15 cellular contexts compared by ENCODE assay signal in the genomic region with DNA sequence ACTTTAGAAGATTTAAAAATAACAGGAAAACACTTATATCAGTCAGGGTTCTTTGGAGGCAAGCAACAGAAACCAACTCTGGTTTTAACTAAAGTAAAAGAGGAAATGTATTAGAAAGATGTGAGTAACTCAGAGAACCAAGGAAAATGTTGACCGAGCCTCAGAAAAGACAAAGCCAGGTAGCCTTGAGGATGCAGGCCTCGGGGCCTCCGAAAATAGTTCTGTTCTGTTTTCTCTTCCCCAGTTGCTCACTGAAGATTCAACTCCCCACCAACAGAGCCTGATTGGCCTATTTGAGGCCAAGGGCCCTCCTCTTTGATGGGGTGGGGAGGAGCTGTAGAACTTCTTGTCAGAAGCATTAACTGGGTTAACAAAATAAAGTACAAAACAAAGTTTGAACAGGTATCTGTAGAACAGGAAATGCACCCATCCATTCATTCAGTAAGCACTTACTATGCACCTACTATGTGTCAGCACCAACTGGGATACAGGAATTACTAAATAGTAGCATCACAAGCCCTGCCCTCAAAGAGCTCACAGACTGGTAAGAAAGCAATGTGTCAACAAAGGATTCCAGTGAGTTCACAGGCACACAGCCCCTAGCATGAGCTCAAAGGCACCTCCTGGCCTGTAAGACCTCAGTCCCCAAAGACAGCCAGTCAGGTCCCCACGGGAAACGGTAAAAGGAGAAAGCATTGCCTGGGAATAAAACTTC. TPM values are rescaled to one million over a fixed set of nuclear protein-coding genes. Genes with fewer than 3 reads are reported as not detected.
DNase-seq lines count a peak whose midpoint lies in the region; ATAC-seq and TF ChIP-seq lines count a peak whose summit lies in the region.
"Had no signal": no experiment of that assay in that cellular context is flagged by ENCODE, and none has a peak within 500 bp of the region (broad histone marks: within the 10 kb centered on the region; RNA-seq: fewer than 3 reads in every experiment).

No MANE protein-coding gene starts in this region.

- intact Hi-C loops in transverse colon (cut with DNase I; ENCODE audit: low total_unique reads) (no loop called here), gastrocnemius medialis (cut with DNase I; ENCODE audit: low total_unique reads) (no loop called here)

- ATAC-seq in GM18907 (IDR thresholded peaks at IDR 0.05; ENCODE audit: unreplicated experiment), result peak; percentile 75
- ATAC-seq in GM21737 (IDR thresholded peaks at IDR 0.05; ENCODE audit: unreplicated experiment), result peak; percentile 69
- peak; percentile 75 for ATAC-seq in HG03175 (IDR thresholded peaks at IDR 0.05; ENCODE audit: unreplicated experiment)
- ATAC-seq in gastrocnemius medialis, result no peak
- ATAC-seq: HCT116, pancreas had no signal

- in situ Hi-C loops in transverse colon (cut with MboI; ENCODE audit: low pct_ligation_motif_present in 1 of 4, low pct_unique_long_range_greater_than_20kb in 1 of 4, low sequenced_read_pairs in 3 of 4), result no loop called here
- in situ Hi-C loops in gastrocnemius medialis (cut with MboI; ENCODE audit: low sequenced_read_pairs in 4 of 4), result no loop called here

- H3K4me1 ChIP-seq in BLaER1, result peaks cover 14% of the 10 kb centered on the region; the same call in 1 of the 2 replicates
- no peaks in the 10 kb centered on the region for H3K4me1 ChIP-seq in transverse colon
- H3K4me1 ChIP-seq in gastrocnemius medialis, result peaks cover 0 to 6% of the 10 kb centered on the region in 2 donors
- H3K4me1 ChIP-seq: pancreas, thyroid gland had no signal

- DNase-seq in endothelial cell (ENCODE audit: low spot score) (no peak), transverse colon (no peak), H7 (no peak), gastrocnemius medialis (no peak)
- DNase-seq: hippocampal formation, MM.1S, NCI-H526, pancreas, thyroid gland had no signal

- TF ChIP-seq EP300 in transverse colon (IDR thresholded peaks at IDR 0.05; ENCODE audit: low read depth), result no peak

- H3K4me1 Mint-ChIP-seq in endothelial cell (ENCODE audit: unreplicated experiment), result no peaks in the 10 kb centered on the region

- no peak overlapping the region for H3K27ac Mint-ChIP-seq in endothelial cell (ENCODE audit: unreplicated experiment)

- 0 out of 2 replicates have a peak overlapping the region, but pooled peaks have one; percentile 5 for H3K4me2 ChIP-seq in BLaER1

- H4K20me1 ChIP-seq in BLaER1, result no peaks in the 10 kb centered on the region

- H3K36me3 Mint-ChIP-seq in endothelial cell (ENCODE audit: low read depth, unreplicated experiment), result no peaks in the 10 kb centered on the region

- H3K9ac ChIP-seq in BLaER1, result no peak overlapping the region

- H3K4me3 ChIP-seq in BLaER1 (no peak overlapping the region), transverse colon (no peak overlapping the region), H7 (ENCODE audit: insufficient read depth, low read depth, low read length) (no peak overlapping the region), gastrocnemius medialis (no peak overlapping the region)
- H3K4me3 ChIP-seq: pancreas, thyroid gland had no signal

- H3K27ac ChIP-seq in BLaER1, result no peak overlapping the region
- no peak overlapping the region for H3K27ac ChIP-seq in transverse colon
- no peak overlapping the region for H3K27ac ChIP-seq in gastrocnemius medialis
- H3K27ac ChIP-seq: pancreas, thyroid gland had no signal

- no peaks in the 10 kb centered on the region for H3K9me3 Mint-ChIP-seq in endothelial cell (ENCODE audit: unreplicated experiment)

- no peak overlapping the region for H3K4me3 Mint-ChIP-seq in endothelial cell (ENCODE audit: unreplicated experiment)

- TF ChIP-seq CTCF in endothelial cell (IDR thresholded peaks at IDR 0.05; ENCODE audit: unreplicated experiment), result no peak
- no peak for TF ChIP-seq CTCF in transverse colon (IDR thresholded peaks at IDR 0.05)
- no peak for TF ChIP-seq CTCF in gastrocnemius medialis (IDR thresholded peaks at IDR 0.05 in 4 of 5, conservative IDR thresholded peaks at IDR 0.05 in 1 of 5)

- no peaks in the 10 kb centered on the region for H3K27me3 ChIP-seq in BLaER1
- no peaks in the 10 kb centered on the region for H3K27me3 ChIP-seq in transverse colon
- peaks cover 3% of the 10 kb centered on the region; the same call in 1 of the 2 replicates for H3K27me3 ChIP-seq in H7 (ENCODE audit: control insufficient read depth, insufficient read depth, low read length)
- H3K27me3 ChIP-seq in gastrocnemius medialis, result no peaks in the 10 kb centered on the region
- H3K27me3 ChIP-seq: pancreas, thyroid gland had no signal

- TF ChIP-seq POLR2A in transverse colon (IDR thresholded peaks at IDR 0.05) (no peak), gastrocnemius medialis (IDR thresholded peaks at IDR 0.05) (no peak)

- peaks cover 6% of the 10 kb centered on the region for H3K27me3 Mint-ChIP-seq in endothelial cell (ENCODE audit: unreplicated experiment)

- WGBS in transverse colon (ENCODE audit: low coverage in 1 of 2), 2 donors, result 87 to 100% methylated on average over 3 to 5 of the region's 5 CpGs

- H3K9me3 ChIP-seq in BLaER1 (no peaks in the 10 kb centered on the region), transverse colon (no peaks in the 10 kb centered on the region), gastrocnemius medialis (no peaks in the 10 kb centered on the region)
- H3K9me3 ChIP-seq: pancreas, thyroid gland had no signal

- H3K36me3 ChIP-seq in BLaER1 (no peaks in the 10 kb centered on the region), transverse colon (no peaks in the 10 kb centered on the region), H7 (replicated peaks; ENCODE audit: control insufficient read depth, insufficient read depth, low read length) (no peaks in the 10 kb centered on the region), gastrocnemius medialis (peaks cover 0 to 9% of the 10 kb centered on the region in 2 donors)
- H3K36me3 ChIP-seq: pancreas, thyroid gland had no signal

RNA-seq across cellular contexts. Expression of a gene that starts 12.6 kb away (rescaled TPM):
- total RNA-seq in endothelial cell (ENCODE audit: unreplicated experiment) (not detected), transverse colon (1 to 10 TPM in 3 of 4 donors, under 1 TPM in 1; 0.37 to 7.1 (median 2.3) TPM), gastrocnemius medialis (1 to 10 TPM in 2 of 4 donors, under 1 TPM in 1, not detected in 1; 0.75 to 2.3 (median 2.0) TPM)
- total RNA-seq in H7 (2014; rRNA removed; shearing (Covaris generic)), result not detected in 2 replicates
- total RNA-seq: lung microvascular endothelial cell had no signal

RNA-seq across cellular contexts. Expression of a gene that starts 23.2 kb away (rescaled TPM):
- total RNA-seq in endothelial cell (ENCODE audit: unreplicated experiment), result not detected
- total RNA-seq in transverse colon, result not detected
- not detected in 2 replicates for total RNA-seq in H7 (2014; rRNA removed; shearing (Covaris generic))
- not detected for total RNA-seq in gastrocnemius medialis
- total RNA-seq: lung microvascular endothelial cell, pancreas had no signal

RNA-seq across cellular contexts. Expression of a gene that starts 37.1 kb away (rescaled TPM):
- total RNA-seq in endothelial cell (ENCODE audit: unreplicated experiment) (not detected), transverse colon (1 to 10 TPM in 1 of 4 donors, under 1 TPM in 1, not detected in 2; 0.55 to 1.4 TPM), gastrocnemius medialis (not detected)
- total RNA-seq in H7 (2014; rRNA removed; shearing (Covaris generic)), result not detected in 2 replicates
- total RNA-seq: lung microvascular endothelial cell had no signal

RNA-seq across cellular contexts. Expression of a gene that starts 58.5 kb away (rescaled TPM):
- 38.7 TPM for total RNA-seq in endothelial cell (ENCODE audit: unreplicated experiment)
- 10 to 100 TPM in 3 of 4 donors, 1 to 10 TPM in 1; 9.7 to 96.4 (median 72.3) TPM for total RNA-seq in transverse colon
- total RNA-seq in H7 (2014; rRNA removed; shearing (Covaris generic)), result 74.9 and 81.6 TPM in 2 replicates
- 10 to 100 TPM; 47.0 to 94.6 (median 77.2) TPM for total RNA-seq in gastrocnemius medialis

Comparison
In these comparisons a context has a peak if more than half of its experiments do, and no peak if none do; other contexts are left out.
1. ATAC-seq: peak in GM18907 (single experiment), GM21737 (single experiment) and HG03175 (single experiment); none in gastrocnemius medialis (0 of 2).